16 cellular contexts compared by ENCODE assay signal in the genomic region with DNA sequence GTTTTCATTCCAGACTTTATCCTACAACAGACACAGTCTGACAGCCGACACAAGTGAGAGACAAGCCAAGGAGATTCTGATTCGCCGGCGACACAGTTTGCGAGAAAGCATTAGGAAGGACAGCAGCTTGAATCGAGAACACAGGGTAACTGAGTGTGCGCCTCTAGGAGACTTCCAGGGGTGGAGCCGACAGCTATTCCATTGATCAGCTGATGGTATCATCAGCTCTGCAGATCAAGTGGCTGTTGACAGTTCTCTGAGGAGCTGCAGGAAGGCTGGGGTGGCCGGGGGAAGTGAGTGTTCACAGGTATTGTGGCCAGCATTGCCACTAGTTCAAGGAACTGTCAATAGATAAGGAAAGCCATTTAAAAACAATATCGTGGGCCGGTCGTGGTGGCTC. TPM values are rescaled to one million over a fixed set of nuclear protein-coding genes. Genes with fewer than 3 reads are reported as not detected.
"Had no signal": no experiment of that assay in that cellular context is flagged by ENCODE, and none has a peak within 500 bp of the region (broad histone marks: within the 10 kb centered on the region; RNA-seq: fewer than 3 reads in every experiment).

No MANE protein-coding gene starts in this region.

- H3K27ac Mint-ChIP-seq: activated naive CD4-positive, alpha-beta T cell treated with anti-CD3 and anti-CD28 coated beads, Interleukin-2, amount 50 U/mL, for 24 hours; natural killer cell; stimulated activated memory B cell treated with anti-CD40 and anti-IgM and Interleukin-4, amounts not matched to agents 10 μg/mL and 1 μg/mL and 100 μg/mL, for 72 hours had no signal

- ATAC-seq: lower lobe of right lung; natural killer cell; stimulated activated memory B cell treated with anti-CD40 and anti-IgM and Interleukin-4, amounts not matched to agents 10 μg/mL and 1 μg/mL and 100 μg/mL, for 72 hours had no signal

- H3K36me3 ChIP-seq: ascending aorta, lower lobe of right lung, spleen, thoracic aorta, upper lobe of left lung had no signal

- H3K9me3 ChIP-seq: ascending aorta, lower lobe of right lung, spleen, thoracic aorta, upper lobe of left lung had no signal

- H3K9ac ChIP-seq: parathyroid adenoma had no signal

- H3K9me3 Mint-ChIP-seq: activated naive CD4-positive, alpha-beta T cell treated with anti-CD3 and anti-CD28 coated beads, Interleukin-2, amount 50 U/mL, for 24 hours; natural killer cell; stimulated activated memory B cell treated with anti-CD40 and anti-IgM and Interleukin-4, amounts not matched to agents 10 μg/mL and 1 μg/mL and 100 μg/mL, for 72 hours had no signal

- H3K4me1 ChIP-seq: ascending aorta, lower lobe of right lung, parathyroid adenoma, spleen, upper lobe of left lung had no signal

- H2AFZ ChIP-seq: parathyroid adenoma had no signal

- DNase-seq: activated CD4-positive, alpha-beta T cell treated with anti-CD3 and anti-CD28 coated beads, Interleukin-2, amount 50 U/mL, for 1 hour; activated CD4-positive, CD25-positive, alpha-beta regulatory T cell treated with anti-CD3 and anti-CD28 coated beads, Interleukin-2, amount 50 U/mL, for 72 hours; activated CD8-positive, alpha-beta memory T cell treated with anti-CD3 and anti-CD28 coated beads for 24 hours; activated gamma-delta T cell; head of caudate nucleus; lower lobe of right lung; natural killer cell; spleen; stimulated activated CD4-positive, alpha-beta T cell treated with anti-CD3 and anti-CD28 coated beads, Interleukin-4, amount 100 ng/mL, for 4 hours; upper lobe of left lung had no signal

- H3K36me3 Mint-ChIP-seq: activated naive CD4-positive, alpha-beta T cell treated with anti-CD3 and anti-CD28 coated beads, Interleukin-2, amount 50 U/mL, for 24 hours; natural killer cell; stimulated activated memory B cell treated with anti-CD40 and anti-IgM and Interleukin-4, amounts not matched to agents 10 μg/mL and 1 μg/mL and 100 μg/mL, for 72 hours had no signal

- H3K4me1 Mint-ChIP-seq: activated naive CD4-positive, alpha-beta T cell treated with anti-CD3 and anti-CD28 coated beads, Interleukin-2, amount 50 U/mL, for 24 hours; natural killer cell; stimulated activated memory B cell treated with anti-CD40 and anti-IgM and Interleukin-4, amounts not matched to agents 10 μg/mL and 1 μg/mL and 100 μg/mL, for 72 hours had no signal

- H3K4me3 Mint-ChIP-seq: activated naive CD4-positive, alpha-beta T cell treated with anti-CD3 and anti-CD28 coated beads, Interleukin-2, amount 50 U/mL, for 24 hours; natural killer cell; stimulated activated memory B cell treated with anti-CD40 and anti-IgM and Interleukin-4, amounts not matched to agents 10 μg/mL and 1 μg/mL and 100 μg/mL, for 72 hours had no signal

- H3K27ac ChIP-seq: ascending aorta, coronary artery, lower lobe of right lung, parathyroid adenoma, spleen, thoracic aorta, upper lobe of left lung had no signal

- H3K4me3 ChIP-seq: ascending aorta, coronary artery, lower lobe of right lung, spleen, thoracic aorta, upper lobe of left lung had no signal

- H3K79me2 ChIP-seq: parathyroid adenoma had no signal

- H3K27me3 ChIP-seq: ascending aorta, upper lobe of left lung had no signal

RNA-seq across cellular contexts. Expression of gene TMEM182, which starts 57.3 kb away (rescaled TPM):
- total RNA-seq: ascending aorta had no signal
